ENCODE assay signal across 10 cellular contexts in the genomic region with DNA sequence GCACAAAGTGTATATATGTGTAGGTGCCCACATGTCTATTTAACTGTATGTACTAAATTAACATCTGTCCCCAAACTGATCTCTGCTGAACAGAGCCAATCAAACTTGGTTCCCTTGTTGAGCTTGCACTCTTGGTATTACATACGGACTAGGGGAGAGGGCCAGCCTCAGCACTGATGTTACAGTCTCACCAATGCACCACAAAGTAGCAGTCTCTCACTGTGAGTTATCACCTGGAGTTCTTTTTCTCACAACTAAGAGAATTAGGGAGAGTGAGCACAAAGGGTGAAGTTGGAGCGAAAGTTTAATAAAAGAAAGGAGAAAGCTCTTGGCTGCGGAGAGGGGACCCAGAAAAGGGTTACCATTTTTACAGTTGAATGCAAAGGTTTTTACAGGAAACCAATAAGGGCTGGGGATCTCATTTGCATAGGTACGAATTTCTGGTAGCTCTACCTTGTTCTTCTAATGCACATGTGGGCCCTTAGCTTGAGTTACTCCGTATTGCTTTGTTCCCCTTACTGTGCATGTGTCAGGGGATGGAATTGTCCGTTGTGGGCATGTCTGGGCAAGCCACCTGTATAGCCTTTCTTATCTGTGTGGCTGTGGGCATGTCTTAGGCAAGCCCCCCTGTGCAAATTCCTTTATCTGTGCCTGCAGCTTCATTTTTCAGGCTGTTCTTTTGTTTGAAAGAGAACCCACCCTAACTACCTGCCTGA. TPM values are rescaled to one million over a fixed set of nuclear protein-coding genes. Genes with fewer than 3 reads are reported as not detected.
DNase-seq lines count a peak whose midpoint lies in the region; ATAC-seq and TF ChIP-seq lines count a peak whose summit lies in the region.
"Had no signal": no experiment of that assay in that cellular context is flagged by ENCODE, and none has a peak within 500 bp of the region (broad histone marks: within the 10 kb centered on the region; RNA-seq: fewer than 3 reads in every experiment).

No MANE protein-coding gene starts in this region.

- ATAC-seq in activated CD4-positive, alpha-beta T cell treated with anti-CD3 and anti-CD28 coated beads for 36 hours = peak; percentile 18
- ATAC-seq in GM21390 (IDR thresholded peaks at IDR 0.05; ENCODE audit: unreplicated experiment) = no peak

- POLR2A ChIA-PET in activated CD4-positive, alpha-beta T cell treated with anti-CD3 and anti-CD28 coated beads for 36 hours (lab: Charles Lee) = interaction anchor here (0.6 to 2.6 kb wide), 6 partner anchors 9 to 528 kb away, joined by 3 to 19 read pairs (median 4); partner anchors contain the start of gene DENND2D

- CTCF ChIA-PET in activated CD4-positive, alpha-beta T cell treated with anti-CD3 and anti-CD28 coated beads for 36 hours (lab: Charles Lee) = interaction anchor here (0.6 to 3.3 kb wide), 7 partner anchors 10 to 186 kb away, joined by 3 to 25 read pairs (median 4); partner anchors contain the start of gene DENND2D

- H3K4me1 Mint-ChIP-seq in activated CD4-positive, alpha-beta T cell treated with anti-CD3 and anti-CD28 coated beads for 36 hours = peaks cover 80% of the 10 kb centered on the region
- peaks cover 91% of the 10 kb centered on the region for H3K4me1 Mint-ChIP-seq in activated naive CD8-positive, alpha-beta T cell (ENCODE audit: low read depth)
- peaks cover 30% of the 10 kb centered on the region for H3K4me1 Mint-ChIP-seq in progenitor cell of endocrine pancreas (ENCODE audit: low read depth)

- H3K9me3 Mint-ChIP-seq in activated CD4-positive, alpha-beta T cell treated with anti-CD3 and anti-CD28 coated beads for 36 hours (ENCODE audit: low read depth) = peaks cover 5% of the 10 kb centered on the region
- no peaks in the 10 kb centered on the region for H3K9me3 Mint-ChIP-seq in activated naive CD8-positive, alpha-beta T cell (ENCODE audit: low read depth)
- peaks cover 3% of the 10 kb centered on the region for H3K9me3 Mint-ChIP-seq in progenitor cell of endocrine pancreas (ENCODE audit: low read depth)

- intact Hi-C loops in activated CD4-positive, alpha-beta T cell treated with anti-CD3 and anti-CD28 coated beads for 36 hours (cut with DNase I, micrococcal nuclease) = loop anchor here in 1 of 2 experiments (10.0 kb wide), 1 partner anchor 999 kb away; the partner anchor contains the start of gene KCNC4

- peak overlapping the region; percentile 68 for H3K4me3 Mint-ChIP-seq in activated CD4-positive, alpha-beta T cell treated with anti-CD3 and anti-CD28 coated beads for 36 hours
- peak overlapping the region; percentile 80 for H3K4me3 Mint-ChIP-seq in activated naive CD8-positive, alpha-beta T cell
- no peak overlapping the region for H3K4me3 Mint-ChIP-seq in progenitor cell of endocrine pancreas (ENCODE audit: low read depth)

- TF ChIP-seq CTCF in progenitor cell of endocrine pancreas (IDR thresholded peaks at IDR 0.05; ENCODE audit: unreplicated experiment) = no peak

- DNase-seq in activated CD4-positive, alpha-beta T cell treated with anti-CD3 and anti-CD28 coated beads for 36 hours = no peak
- no peak for DNase-seq in activated CD4-positive, alpha-beta T cell treated with anti-CD3 and anti-CD28 coated beads, Interleukin-2, amount 50 U/mL, for 4 hours
- peak; percentile 44 for DNase-seq in NCI-H146 treated with DMSO at 0.1 percent for 48 hours (lab: John Stamatoyannopoulos, UW; ENCODE audit: unreplicated experiment)
- DNase-seq in progenitor cell of endocrine pancreas (ENCODE audit: low spot score, unreplicated experiment) = no peak
- DNase-seq in GOT3 (lab: John Stamatoyannopoulos, UW) = no peak
- DNase-seq in NCI-H1694 (lab: John Stamatoyannopoulos, UW) = no peak
- DNase-seq: ACHN, upper lobe of right lung had no signal

- H3K27me3 Mint-ChIP-seq in activated CD4-positive, alpha-beta T cell treated with anti-CD3 and anti-CD28 coated beads for 36 hours = no peaks in the 10 kb centered on the region
- no peaks in the 10 kb centered on the region for H3K27me3 Mint-ChIP-seq in activated naive CD8-positive, alpha-beta T cell
- no peaks in the 10 kb centered on the region for H3K27me3 Mint-ChIP-seq in progenitor cell of endocrine pancreas

- peaks cover 7% of the 10 kb centered on the region for H3K36me3 Mint-ChIP-seq in activated CD4-positive, alpha-beta T cell treated with anti-CD3 and anti-CD28 coated beads for 36 hours (ENCODE audit: low read depth)
- no peaks in the 10 kb centered on the region for H3K36me3 Mint-ChIP-seq in activated naive CD8-positive, alpha-beta T cell
- H3K36me3 Mint-ChIP-seq in progenitor cell of endocrine pancreas (ENCODE audit: insufficient read depth) = no peaks in the 10 kb centered on the region

- peak overlapping the region; percentile 97 for H3K27ac Mint-ChIP-seq in activated CD4-positive, alpha-beta T cell treated with anti-CD3 and anti-CD28 coated beads for 36 hours
- peak overlapping the region; percentile 96 for H3K27ac Mint-ChIP-seq in activated naive CD8-positive, alpha-beta T cell
- peak overlapping the region; percentile 90 for H3K27ac Mint-ChIP-seq in progenitor cell of endocrine pancreas

RNA-seq across cellular contexts. Expression of gene CHI3L2, which starts 13.3 kb away (rescaled TPM):
- 10 to 100 TPM; 12.7 TPM for total RNA-seq in activated CD4-positive, alpha-beta T cell treated with anti-CD3 and anti-CD28 coated beads for 36 hours
- total RNA-seq in progenitor cell of endocrine pancreas = not detected in 2 replicates

RNA-seq across cellular contexts. Expression of gene DENND2D, which starts 13.8 kb away (rescaled TPM):
- total RNA-seq in activated CD4-positive, alpha-beta T cell treated with anti-CD3 and anti-CD28 coated beads for 36 hours = 100 to 1,000 TPM; 174 to 190 TPM
- 2.6 and 3.0 TPM in 2 replicates for total RNA-seq in progenitor cell of endocrine pancreas

Comparison
In these comparisons a context has a peak if more than half of its experiments do, and no peak if none do; other contexts are left out.
1. RNA of gene CHI3L2, which starts 13.3 kb away (total RNA-seq): 12.7 TPM in activated CD4-positive, alpha-beta T cell treated with anti-CD3 and anti-CD28 coated beads for 36 hours; not detected in progenitor cell of endocrine pancreas; every median in the first group is over 10 times any median in the second.
2. RNA of gene DENND2D, which starts 13.8 kb away (total RNA-seq): 174 to 190 TPM in activated CD4-positive, alpha-beta T cell treated with anti-CD3 and anti-CD28 coated beads for 36 hours; 2.6 to 3.0 TPM in progenitor cell of endocrine pancreas; every median in the first group is over 10 times any median in the second.
3. Peak in every context shown above with its lines, with median percentiles within 50 percentile points of each other: H3K27ac Mint-ChIP-seq.